Comparison of ENCODE assay signal across 15 cellular contexts in genomic region chr5:141780240-141780951, GRCh38.
DNase-seq lines count a peak whose midpoint lies in the region; ATAC-seq, FAIRE-seq and TF ChIP-seq lines count a peak whose summit lies in the region.
"Had no signal": no experiment of that assay in that cellular context is flagged by ENCODE, and none has a peak within 500 bp of the region (broad histone marks: within the 10 kb centered on the region; RNA-seq: fewer than 3 reads in every experiment).

No MANE protein-coding gene starts in this region.

- H3K27ac ChIP-seq in HepG2 (ENCODE audit: extremely low read length, insufficient read depth, low read length): no peak overlapping the region
- no peak overlapping the region for H3K27ac ChIP-seq in right lobe of liver
- H3K27ac ChIP-seq in uterus: peak overlapping the region; percentile 63 to 69
- H3K27ac ChIP-seq in esophagus muscularis mucosa (replicated peaks in 1 of 4): no peak overlapping the region
- H3K27ac ChIP-seq: SJSA1 had no signal

- H3K27ac Mint-ChIP-seq in chondrocyte (ENCODE audit: unreplicated experiment): peak overlapping the region; percentile 49

- H3K79me2 ChIP-seq in HepG2 (ENCODE audit: insufficient read depth, low read length): no peaks in the 10 kb centered on the region

- ATAC-seq in HepG2 (peak; percentile 67), right lobe of liver (no peak), GM21825 (IDR thresholded peaks at IDR 0.05; ENCODE audit: unreplicated experiment) (no peak)

- TF ChIP-seq RAD21 in HepG2 (CRISPR knock-in tag; IDR thresholded peaks at IDR 0.05): no peak

- peaks cover 26% of the 10 kb centered on the region for H3K4me1 Mint-ChIP-seq in chondrocyte (ENCODE audit: low read depth)

- no peak overlapping the region for H3K4me2 ChIP-seq in HepG2 (ENCODE audit: low read depth, low read length)

- no peaks in the 10 kb centered on the region for H3K9me3 ChIP-seq in HepG2 (ENCODE audit: low read length)
- H3K9me3 ChIP-seq in right lobe of liver: no peaks in the 10 kb centered on the region
- no peaks in the 10 kb centered on the region for H3K9me3 ChIP-seq in uterus
- H3K9me3 ChIP-seq in esophagus muscularis mucosa: no peaks in the 10 kb centered on the region
- H3K9me3 ChIP-seq: SJSA1 had no signal

- H3K4me3 ChIP-seq in HepG2 (replicated peaks in 1 of 3; ENCODE audit: insufficient read depth in 1 of 3, low read depth in 2 of 3, low read length in 3 of 3): no peak overlapping the region
- H3K4me3 ChIP-seq in right lobe of liver: no peak overlapping the region
- no peak overlapping the region for H3K4me3 ChIP-seq in uterus
- H3K4me3 ChIP-seq in esophagus muscularis mucosa: no peak overlapping the region
- H3K4me3 ChIP-seq: SJSA1 had no signal

- in situ Hi-C loops in HepG2 (cut with HindIII; ENCODE audit: extremely low pct_ligation_motif_present, low pct_unique_long_range_greater_than_20kb): no loop called here

- H4K20me1 ChIP-seq in HepG2 (ENCODE audit: insufficient read depth, low read length): no peaks in the 10 kb centered on the region

- H3K36me3 ChIP-seq in HepG2 (replicated peaks in 1 of 2; ENCODE audit: control insufficient read depth in 1 of 2, insufficient read depth in 2 of 2, low read length in 2 of 2): no peaks in the 10 kb centered on the region
- no peaks in the 10 kb centered on the region for H3K36me3 ChIP-seq in right lobe of liver
- no peaks in the 10 kb centered on the region for H3K36me3 ChIP-seq in uterus
- no peaks in the 10 kb centered on the region for H3K36me3 ChIP-seq in esophagus muscularis mucosa
- H3K36me3 ChIP-seq: SJSA1 had no signal

- CTCF ChIA-PET in HepG2 (lab: Yijun Ruan, JAX; ENCODE audit: low intra/inter-chr PET ratio, low total read pairs): no interaction called here

- no peak for DNase-seq in HepG2 (ENCODE audit: low spot score)
- DNase-seq in right lobe of liver: no peak
- DNase-seq in NCI-H82 treated with DMSO at 0.1 percent for 48 hours (lab: John Stamatoyannopoulos, UW; ENCODE audit: unreplicated experiment): peak; percentile 44
- DNase-seq in chondrocyte (ENCODE audit: low spot score): no peak
- DNase-seq in uterus: peak in 1 of 2 donors; percentile 22
- no peak for DNase-seq in esophagus muscularis mucosa (ENCODE audit: extremely low spot score)
- DNase-seq in KG1 (lab: John Stamatoyannopoulos, UW): no peak
- DNase-seq: HCEC 1CT, MM.1S, NCI-H1105 treated with DMSO at 0.1 percent for 48 hours, NCI-H1930, NCI-H2171 had no signal

- H3K27me3 ChIP-seq in HepG2 (ENCODE audit: control insufficient read depth in 1 of 2, insufficient read depth in 2 of 2, low read length in 2 of 2) (peaks cover 1 to 5% of the 10 kb centered on the region in 2 experiments; a peak in 3 of 5 replicates), right lobe of liver (no peaks in the 10 kb centered on the region), uterus (no peaks in the 10 kb centered on the region), esophagus muscularis mucosa (peaks cover 0 to 9% (median 0%) of the 10 kb centered on the region in 4 donors)

- no peak overlapping the region for H2AFZ ChIP-seq in HepG2 (ENCODE audit: low read length)

- no peak for FAIRE-seq in HepG2 (lab: Jason Lieb, UNC)
- FAIRE-seq: A204.1 had no signal

- H3K4me3 Mint-ChIP-seq in chondrocyte (ENCODE audit: unreplicated experiment): no peak overlapping the region

- TF ChIP-seq EP300 in HepG2 (IDR thresholded peaks at IDR 0.05; ENCODE audit: low read depth in 2 of 2, low read length in 2 of 2) (no peak), HepG2 (CRISPR knock-in tag; IDR thresholded peaks at IDR 0.05; ENCODE audit: borderline replicate concordance) (no peak), esophagus muscularis mucosa (IDR thresholded peaks at IDR 0.05) (no peak)

- 14% methylated on average over 6 of the region's 10 CpGs for WGBS in HepG2 (ENCODE audit: low lambda C conversion rate)
- 75% methylated on average over 8 of the region's 10 CpGs for WGBS in right lobe of liver (ENCODE audit: insufficient coverage, low coverage, low lambda C conversion rate, missing lambda C conversion rate)
- 74% methylated on average over 4 of the region's 10 CpGs for WGBS in esophagus muscularis mucosa

- intact Hi-C loops in HepG2 (cut with micrococcal nuclease; ENCODE audit: unreplicated experiment) (no loop called here), right lobe of liver (cut with DNase I) (no loop called here), uterus (cut with DNase I; ENCODE audit: low total_unique reads) (no loop called here), esophagus muscularis mucosa (cut with DNase I) (no loop called here)

- H3K4me1 ChIP-seq in HepG2 (ENCODE audit: insufficient read depth, low read length): no peaks in the 10 kb centered on the region
- H3K4me1 ChIP-seq in right lobe of liver: no peaks in the 10 kb centered on the region
- peaks cover 4 to 8% of the 10 kb centered on the region in 2 donors for H3K4me1 ChIP-seq in uterus
- H3K4me1 ChIP-seq in esophagus muscularis mucosa: peaks cover 6 to 13% (median 8%) of the 10 kb centered on the region in 4 donors
- H3K4me1 ChIP-seq: SJSA1 had no signal

- TF ChIP-seq CTCF in HepG2 (CRISPR knock-in tag; IDR thresholded peaks at IDR 0.05): no peak
- no peak for TF ChIP-seq CTCF in right lobe of liver (IDR thresholded peaks at IDR 0.05)
- TF ChIP-seq CTCF in chondrocyte (IDR thresholded peaks at IDR 0.05): no peak
- no peak for TF ChIP-seq CTCF in uterus (IDR thresholded peaks at IDR 0.05)
- TF ChIP-seq CTCF in esophagus muscularis mucosa (IDR thresholded peaks at IDR 0.05): no peak

- POLR2A ChIA-PET in HepG2 (lab: Yijun Ruan, JAX): no interaction called here

- no peaks in the 10 kb centered on the region for H3K9me3 Mint-ChIP-seq in chondrocyte (ENCODE audit: low read depth)

- no TSS peak for BruUV-seq in HepG2 (replicated peaks; lab: Mats Ljungman, UMichigan)

- H3K9ac ChIP-seq in HepG2 (ENCODE audit: insufficient read depth, low read depth, low read length): no peak overlapping the region

- peaks cover 3% of the 10 kb centered on the region for H3K27me3 Mint-ChIP-seq in chondrocyte (ENCODE audit: low read depth)

- no peaks in the 10 kb centered on the region for H3K36me3 Mint-ChIP-seq in chondrocyte (ENCODE audit: low read depth)

- TF ChIP-seq POLR2A in HepG2 (IDR thresholded peaks at IDR 0.05; ENCODE audit: insufficient read depth in 1 of 2, low read depth in 2 of 2, low read length in 2 of 2): no peak
- TF ChIP-seq POLR2A in right lobe of liver (IDR thresholded peaks at IDR 0.05): no peak
- TF ChIP-seq POLR2A in uterus (IDR thresholded peaks at IDR 0.05): no peak
- no peak for TF ChIP-seq POLR2A in esophagus muscularis mucosa (IDR thresholded peaks at IDR 0.05; ENCODE audit: low read depth)

TF ChIP-seq in HepG2, 621 proteins besides CTCF, POLR2A, EP300 and RAD21 (continues in another document):
- TF ChIP-seq RORA (CRISPR knock-in tag; IDR thresholded peaks at IDR 0.05) (no peak), STAT5B (CRISPR knock-in tag; IDR thresholded peaks at IDR 0.05) (no peak), GLMP (CRISPR knock-in tag; IDR thresholded peaks at IDR 0.05; ENCODE audit: borderline replicate concordance) (no peak), MZF1 (CRISPR knock-in tag; IDR thresholded peaks at IDR 0.05; ENCODE audit: borderline replicate concordance) (no peak), THAP9 (CRISPR knock-in tag; IDR thresholded peaks at IDR 0.05; ENCODE audit: borderline replicate concordance) (no peak), RARG (CRISPR knock-in tag; IDR thresholded peaks at IDR 0.05; ENCODE audit: low read depth) (no peak), THAP8 (CRISPR knock-in tag; IDR thresholded peaks at IDR 0.05; ENCODE audit: borderline replicate concordance) (no peak)

Comparison
In these comparisons a context has a peak if more than half of its experiments do, and no peak if none do; other contexts are left out.
1. H3K27ac ChIP-seq: peak in uterus (2 of 2); none in HepG2 (single experiment), right lobe of liver (0 of 3) and esophagus muscularis mucosa (0 of 4).